8 cellular contexts compared by ENCODE assay signal in genomic region chr1:226108935-226109828, GRCh38. TPM values are rescaled to one million over a fixed set of nuclear protein-coding genes. Genes with fewer than 3 reads are reported as not detected.
A peak's percentile ranks its signal among the peaks of the same experiment; 100 is the strongest.
DNase-seq lines count a peak whose midpoint lies in the region; ATAC-seq and TF ChIP-seq lines count a peak whose summit lies in the region.

No MANE protein-coding gene starts in this region.

- H3K9ac ChIP-seq in HUES48 (ENCODE audit: low read depth, low read length) (no peak overlapping the region), mammary epithelial cell (ENCODE audit: insufficient read depth, low read length) (peak overlapping the region; percentile 64)

- TF ChIP-seq CTCF in GM12865 (IDR thresholded peaks at IDR 0.05; ENCODE audit: insufficient read depth, low read depth, low read length, missing control alignments) (no peak), mammary epithelial cell (conservative IDR thresholded peaks at IDR 0.05 in 1 of 2, IDR thresholded peaks at IDR 0.05 in 1 of 2; ENCODE audit: extremely low read depth in 1 of 2, insufficient read depth in 1 of 2, low read depth in 1 of 2, low read length in 2 of 2) (no peak), lower leg skin (IDR thresholded peaks at IDR 0.05) (no peak), upper lobe of left lung (IDR thresholded peaks at IDR 0.05) (peak in 2 of 6 experiments; percentile 34 to 41)

- H4K20me1 ChIP-seq in mammary epithelial cell (ENCODE audit: insufficient read depth, low read length), result no peaks in the 10 kb centered on the region

- H3K27me3 ChIP-seq in HUES48 (ENCODE audit: control insufficient read depth, insufficient read depth, low read length) (no peaks in the 10 kb centered on the region), mammary epithelial cell (ENCODE audit: insufficient read depth, low read length) (no peaks in the 10 kb centered on the region), upper lobe of left lung (no peaks in the 10 kb centered on the region)

- TF ChIP-seq POLR2A in lower leg skin (IDR thresholded peaks at IDR 0.05) (no peak), upper lobe of left lung (IDR thresholded peaks at IDR 0.05) (no peak)

- peak overlapping the region; percentile 62 for H3K4me3 ChIP-seq in GM12865 (ENCODE audit: low read depth, low read length)
- peak overlapping the region; percentile 79 for H3K4me3 ChIP-seq in HUES48 (ENCODE audit: low read depth, low read length)
- H3K4me3 ChIP-seq in mammary epithelial cell (replicated peaks in 1 of 3; ENCODE audit: insufficient read depth in 1 of 3, low read depth in 2 of 3, low read length in 3 of 3), result peak overlapping the region; percentile 42 to 56 (median 53)
- H3K4me3 ChIP-seq in lower leg skin (ENCODE audit: low read depth, poor library complexity, severe bottlenecking), result peak overlapping the region; percentile 11
- peak overlapping the region in 3 of 4 donors; percentile 55 to 87 (median 64) for H3K4me3 ChIP-seq in upper lobe of left lung

- no peak for TF ChIP-seq EP300 in upper lobe of left lung (IDR thresholded peaks at IDR 0.05)

- in situ Hi-C loops in mammary epithelial cell (cut with MboI; ENCODE audit: low sequenced_read_pairs in 2 of 2), result no loop called here

- CTCF ChIA-PET in mammary epithelial cell (lab: Charles Lee; ENCODE audit: low non-redundant PET), result interaction anchor here (0.6 to 1.8 kb wide), 2 partner anchors 44 to 92 kb away, joined by 3 to 6 read pairs; no protein-coding TSS in a partner anchor

- peak; percentile 52 to 54 for ATAC-seq in upper lobe of left lung (ENCODE audit: low FRiP score in 2 of 2)
- no peak for ATAC-seq in HG03565 (IDR thresholded peaks at IDR 0.05; ENCODE audit: unreplicated experiment)
- no peak for ATAC-seq in HG02870 (IDR thresholded peaks at IDR 0.05; ENCODE audit: unreplicated experiment)

- peak overlapping the region; percentile 99 for H3K4me2 ChIP-seq in mammary epithelial cell (ENCODE audit: insufficient read depth, low read depth, low read length)

- no TSS peak for BruUV-seq in mammary epithelial cell (replicated peaks; lab: Mats Ljungman, UMichigan)

- dilution Hi-C loops in mammary epithelial cell (cut with HindIII; ENCODE audit: low sequenced_read_pairs), result no loop called here

- intact Hi-C loops in mammary epithelial cell (cut with micrococcal nuclease) (loop anchor here (1.0 kb wide), 1 partner anchor 11 kb away; no protein-coding TSS in a partner anchor), lower leg skin (cut with DNase I; ENCODE audit: low total_unique reads) (no loop called here)

- WGBS in mammary epithelial cell (ENCODE audit: low coverage, missing lambda C conversion rate), result 14% methylated on average over 18 of the region's 23 CpGs
- WGBS in lower leg skin, 2 donors, result 13 to 16% methylated on average over 23 of the region's 23 CpGs
- WGBS in upper lobe of left lung, 2 donors, result 21 to 28% methylated on average over 18 to 23 of the region's 23 CpGs

- peak overlapping the region; percentile 96 for H2AFZ ChIP-seq in mammary epithelial cell (ENCODE audit: low read depth, low read length)

- H3K36me3 ChIP-seq in HUES48 (ENCODE audit: control insufficient read depth, insufficient read depth, low read length), result no peaks in the 10 kb centered on the region
- H3K36me3 ChIP-seq in mammary epithelial cell (ENCODE audit: insufficient read depth, low read length), result no peaks in the 10 kb centered on the region
- no peaks in the 10 kb centered on the region for H3K36me3 ChIP-seq in upper lobe of left lung

- no peaks in the 10 kb centered on the region for H3K9me3 ChIP-seq in HUES48 (ENCODE audit: control insufficient read depth, insufficient read depth, low read length)
- no peaks in the 10 kb centered on the region for H3K9me3 ChIP-seq in mammary epithelial cell (replicated peaks; ENCODE audit: insufficient read depth, low read length)
- no peaks in the 10 kb centered on the region for H3K9me3 ChIP-seq in upper lobe of left lung

- peaks cover 41% of the 10 kb centered on the region for H3K4me1 ChIP-seq in HUES48 (ENCODE audit: control insufficient read depth, insufficient read depth, low read length)
- peaks cover 22% of the 10 kb centered on the region for H3K4me1 ChIP-seq in mammary epithelial cell (ENCODE audit: insufficient read depth, low read length)
- peaks cover 12 to 29% (median 19%) of the 10 kb centered on the region in 4 donors for H3K4me1 ChIP-seq in upper lobe of left lung

- DNase-seq in GM12865 (ENCODE audit: low read depth) (no peak), mammary epithelial cell (peak; percentile 32), lower leg skin (ENCODE audit: low spot score in 2 of 2) (peak in 1 of 2 donors; percentile 38), upper lobe of left lung (peak in 1 of 2 donors; percentile 36), NCI-H128 (lab: John Stamatoyannopoulos, UW; ENCODE audit: unreplicated experiment) (no peak)

- H3K79me2 ChIP-seq in mammary epithelial cell (ENCODE audit: insufficient read depth, low read length), result no peaks in the 10 kb centered on the region

- H3K27ac ChIP-seq in HUES48 (ENCODE audit: low read depth, low read length), result peak overlapping the region; percentile 74
- peak overlapping the region; percentile 74 for H3K27ac ChIP-seq in mammary epithelial cell (ENCODE audit: insufficient read depth, low read depth, low read length)
- H3K27ac ChIP-seq in upper lobe of left lung, result peak overlapping the region; percentile 92 to 99 (median 96)

RNA-seq across cellular contexts. Expression of gene H3-3A, which starts 46.7 kb away (rescaled TPM):
- total RNA-seq in mammary epithelial cell, result 100 to 1,000 TPM; 209 to 262 TPM
- 394 TPM for polyA plus RNA-seq in mammary epithelial cell
- polyA minus RNA-seq in mammary epithelial cell, result 16.2 TPM
- 100 to 1,000 TPM; 304 to 569 (median 410) TPM for total RNA-seq in lower leg skin
- 100 to 1,000 TPM; 148 to 453 (median 419) TPM for total RNA-seq in upper lobe of left lung

Comparison
In these comparisons a context has a peak if more than half of its experiments do, and no peak if none do; other contexts are left out.
1. H3K4me3 ChIP-seq: peak in every context shown above with its lines; median percentile 79 in HUES48; 64 in upper lobe of left lung; 62 in GM12865; 53 in mammary epithelial cell; 11 in lower leg skin.
2. ATAC-seq: peak in upper lobe of left lung (2 of 2); none in HG03565 (single experiment) and HG02870 (single experiment).
3. Peak in every context shown above with its lines, with median percentiles within 50 percentile points of each other: H3K27ac ChIP-seq.